Comparison of ENCODE assay signal across 1 cellular context in the genomic region with DNA sequence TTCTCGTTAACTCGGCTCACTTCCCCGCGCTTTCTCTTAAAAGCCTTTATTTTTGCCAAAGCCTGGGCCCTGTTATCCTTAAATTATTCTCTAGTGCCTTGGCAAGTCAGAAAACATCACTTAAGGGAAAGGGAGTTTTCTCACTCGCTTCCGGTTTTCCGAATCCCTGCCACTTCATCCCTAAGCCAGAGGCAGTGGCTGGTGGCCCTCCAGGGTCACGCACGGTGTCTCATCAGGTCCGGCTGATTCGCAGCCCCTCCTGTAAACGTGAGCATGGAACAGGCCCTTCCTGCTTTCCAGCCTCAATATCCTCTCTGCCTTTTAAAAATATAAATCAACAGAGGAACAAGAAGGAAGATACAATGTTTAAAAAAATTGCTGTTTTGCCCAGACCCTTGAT.
TF ChIP-seq lines count a peak whose summit lies in the region.

No MANE protein-coding gene starts in this region.

TF ChIP-seq in GM23338, 12 proteins besides CTCF, POLR2A, EP300 and RAD21 (continued from another document):
- TF ChIP-seq, protein P1, sequence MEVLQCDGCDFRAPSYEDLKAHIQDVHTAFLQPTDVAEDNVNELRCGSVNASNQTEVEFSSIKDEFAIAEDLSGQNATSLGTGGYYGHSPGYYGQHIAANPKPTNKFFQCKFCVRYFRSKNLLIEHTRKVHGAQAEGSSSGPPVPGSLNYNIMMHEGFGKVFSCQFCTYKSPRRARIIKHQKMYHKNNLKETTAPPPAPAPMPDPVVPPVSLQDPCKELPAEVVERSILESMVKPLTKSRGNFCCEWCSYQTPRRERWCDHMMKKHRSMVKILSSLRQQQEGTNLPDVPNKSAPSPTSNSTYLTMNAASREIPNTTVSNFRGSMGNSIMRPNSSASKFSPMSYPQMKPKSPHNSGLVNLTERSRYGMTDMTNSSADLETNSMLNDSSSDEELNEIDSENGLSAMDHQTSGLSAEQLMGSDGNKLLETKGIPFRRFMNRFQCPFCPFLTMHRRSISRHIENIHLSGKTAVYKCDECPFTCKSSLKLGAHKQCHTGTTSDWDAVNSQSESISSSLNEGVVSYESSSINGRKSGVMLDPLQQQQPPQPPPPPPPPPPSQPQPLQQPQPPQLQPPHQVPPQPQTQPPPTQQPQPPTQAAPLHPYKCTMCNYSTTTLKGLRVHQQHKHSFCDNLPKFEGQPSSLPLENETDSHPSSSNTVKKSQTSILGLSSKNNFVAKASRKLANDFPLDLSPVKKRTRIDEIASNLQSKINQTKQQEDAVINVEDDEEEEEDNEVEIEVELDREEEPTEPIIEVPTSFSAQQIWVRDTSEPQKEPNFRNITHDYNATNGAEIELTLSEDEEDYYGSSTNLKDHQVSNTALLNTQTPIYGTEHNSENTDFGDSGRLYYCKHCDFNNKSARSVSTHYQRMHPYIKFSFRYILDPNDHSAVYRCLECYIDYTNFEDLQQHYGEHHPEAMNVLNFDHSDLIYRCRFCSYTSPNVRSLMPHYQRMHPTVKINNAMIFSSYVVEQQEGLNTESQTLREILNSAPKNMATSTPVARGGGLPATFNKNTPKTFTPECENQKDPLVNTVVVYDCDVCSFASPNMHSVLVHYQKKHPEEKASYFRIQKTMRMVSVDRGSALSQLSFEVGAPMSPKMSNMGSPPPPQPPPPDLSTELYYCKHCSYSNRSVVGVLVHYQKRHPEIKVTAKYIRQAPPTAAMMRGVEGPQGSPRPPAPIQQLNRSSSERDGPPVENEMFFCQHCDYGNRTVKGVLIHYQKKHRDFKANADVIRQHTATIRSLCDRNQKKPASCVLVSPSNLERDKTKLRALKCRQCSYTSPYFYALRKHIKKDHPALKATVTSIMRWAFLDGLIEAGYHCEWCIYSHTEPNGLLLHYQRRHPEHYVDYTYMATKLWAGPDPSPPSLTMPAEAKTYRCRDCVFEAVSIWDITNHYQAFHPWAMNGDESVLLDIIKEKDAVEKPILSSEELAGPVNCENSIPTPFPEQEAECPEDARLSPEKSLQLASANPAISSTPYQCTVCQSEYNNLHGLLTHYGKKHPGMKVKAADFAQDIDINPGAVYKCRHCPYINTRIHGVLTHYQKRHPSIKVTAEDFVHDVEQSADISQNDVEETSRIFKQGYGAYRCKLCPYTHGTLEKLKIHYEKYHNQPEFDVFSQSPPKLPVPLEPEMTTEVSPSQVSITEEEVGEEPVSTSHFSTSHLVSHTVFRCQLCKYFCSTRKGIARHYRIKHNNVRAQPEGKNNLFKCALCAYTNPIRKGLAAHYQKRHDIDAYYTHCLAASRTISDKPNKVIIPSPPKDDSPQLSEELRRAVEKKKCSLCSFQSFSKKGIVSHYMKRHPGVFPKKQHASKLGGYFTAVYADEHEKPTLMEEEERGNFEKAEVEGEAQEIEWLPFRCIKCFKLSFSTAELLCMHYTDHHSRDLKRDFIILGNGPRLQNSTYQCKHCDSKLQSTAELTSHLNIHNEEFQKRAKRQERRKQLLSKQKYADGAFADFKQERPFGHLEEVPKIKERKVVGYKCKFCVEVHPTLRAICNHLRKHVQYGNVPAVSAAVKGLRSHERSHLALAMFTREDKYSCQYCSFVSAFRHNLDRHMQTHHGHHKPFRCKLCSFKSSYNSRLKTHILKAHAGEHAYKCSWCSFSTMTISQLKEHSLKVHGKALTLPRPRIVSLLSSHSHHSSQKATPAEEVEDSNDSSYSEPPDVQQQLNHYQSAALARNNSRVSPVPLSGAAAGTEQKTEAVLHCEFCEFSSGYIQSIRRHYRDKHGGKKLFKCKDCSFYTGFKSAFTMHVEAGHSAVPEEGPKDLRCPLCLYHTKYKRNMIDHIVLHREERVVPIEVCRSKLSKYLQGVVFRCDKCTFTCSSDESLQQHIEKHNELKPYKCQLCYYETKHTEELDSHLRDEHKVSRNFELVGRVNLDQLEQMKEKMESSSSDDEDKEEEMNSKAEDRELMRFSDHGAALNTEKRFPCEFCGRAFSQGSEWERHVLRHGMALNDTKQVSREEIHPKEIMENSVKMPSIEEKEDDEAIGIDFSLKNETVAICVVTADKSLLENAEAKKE (CRISPR knock-in tag; IDR thresholded peaks at IDR 0.05), result no peak
- TF ChIP-seq JUNB (IDR thresholded peaks at IDR 0.05; ENCODE audit: unreplicated experiment), result no peak
- TF ChIP-seq EZH2 (IDR thresholded peaks at IDR 0.05; ENCODE audit: low read depth, unreplicated experiment), result no peak
- no peak for TF ChIP-seq EZH2phosphoT487 (IDR thresholded peaks at IDR 0.05; ENCODE audit: unreplicated experiment)
- TF ChIP-seq NANOG (IDR thresholded peaks at IDR 0.05; ENCODE audit: borderline replicate concordance), result no peak
- TF ChIP-seq ZNF114 (CRISPR knock-in tag; IDR thresholded peaks at IDR 0.05), result no peak
- no peak for TF ChIP-seq POLR2AphosphoS5 (IDR thresholded peaks at IDR 0.05; ENCODE audit: low read depth)
- no peak for TF ChIP-seq CREB1 (CRISPR knock-in tag; IDR thresholded peaks at IDR 0.05; ENCODE audit: low read depth)
- TF ChIP-seq, protein P2, sequence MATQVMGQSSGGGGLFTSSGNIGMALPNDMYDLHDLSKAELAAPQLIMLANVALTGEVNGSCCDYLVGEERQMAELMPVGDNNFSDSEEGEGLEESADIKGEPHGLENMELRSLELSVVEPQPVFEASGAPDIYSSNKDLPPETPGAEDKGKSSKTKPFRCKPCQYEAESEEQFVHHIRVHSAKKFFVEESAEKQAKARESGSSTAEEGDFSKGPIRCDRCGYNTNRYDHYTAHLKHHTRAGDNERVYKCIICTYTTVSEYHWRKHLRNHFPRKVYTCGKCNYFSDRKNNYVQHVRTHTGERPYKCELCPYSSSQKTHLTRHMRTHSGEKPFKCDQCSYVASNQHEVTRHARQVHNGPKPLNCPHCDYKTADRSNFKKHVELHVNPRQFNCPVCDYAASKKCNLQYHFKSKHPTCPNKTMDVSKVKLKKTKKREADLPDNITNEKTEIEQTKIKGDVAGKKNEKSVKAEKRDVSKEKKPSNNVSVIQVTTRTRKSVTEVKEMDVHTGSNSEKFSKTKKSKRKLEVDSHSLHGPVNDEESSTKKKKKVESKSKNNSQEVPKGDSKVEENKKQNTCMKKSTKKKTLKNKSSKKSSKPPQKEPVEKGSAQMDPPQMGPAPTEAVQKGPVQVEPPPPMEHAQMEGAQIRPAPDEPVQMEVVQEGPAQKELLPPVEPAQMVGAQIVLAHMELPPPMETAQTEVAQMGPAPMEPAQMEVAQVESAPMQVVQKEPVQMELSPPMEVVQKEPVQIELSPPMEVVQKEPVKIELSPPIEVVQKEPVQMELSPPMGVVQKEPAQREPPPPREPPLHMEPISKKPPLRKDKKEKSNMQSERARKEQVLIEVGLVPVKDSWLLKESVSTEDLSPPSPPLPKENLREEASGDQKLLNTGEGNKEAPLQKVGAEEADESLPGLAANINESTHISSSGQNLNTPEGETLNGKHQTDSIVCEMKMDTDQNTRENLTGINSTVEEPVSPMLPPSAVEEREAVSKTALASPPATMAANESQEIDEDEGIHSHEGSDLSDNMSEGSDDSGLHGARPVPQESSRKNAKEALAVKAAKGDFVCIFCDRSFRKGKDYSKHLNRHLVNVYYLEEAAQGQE (IDR thresholded peaks at IDR 0.05; ENCODE audit: unreplicated experiment), result no peak
